8 cellular contexts compared by ENCODE assay signal in the genomic region with DNA sequence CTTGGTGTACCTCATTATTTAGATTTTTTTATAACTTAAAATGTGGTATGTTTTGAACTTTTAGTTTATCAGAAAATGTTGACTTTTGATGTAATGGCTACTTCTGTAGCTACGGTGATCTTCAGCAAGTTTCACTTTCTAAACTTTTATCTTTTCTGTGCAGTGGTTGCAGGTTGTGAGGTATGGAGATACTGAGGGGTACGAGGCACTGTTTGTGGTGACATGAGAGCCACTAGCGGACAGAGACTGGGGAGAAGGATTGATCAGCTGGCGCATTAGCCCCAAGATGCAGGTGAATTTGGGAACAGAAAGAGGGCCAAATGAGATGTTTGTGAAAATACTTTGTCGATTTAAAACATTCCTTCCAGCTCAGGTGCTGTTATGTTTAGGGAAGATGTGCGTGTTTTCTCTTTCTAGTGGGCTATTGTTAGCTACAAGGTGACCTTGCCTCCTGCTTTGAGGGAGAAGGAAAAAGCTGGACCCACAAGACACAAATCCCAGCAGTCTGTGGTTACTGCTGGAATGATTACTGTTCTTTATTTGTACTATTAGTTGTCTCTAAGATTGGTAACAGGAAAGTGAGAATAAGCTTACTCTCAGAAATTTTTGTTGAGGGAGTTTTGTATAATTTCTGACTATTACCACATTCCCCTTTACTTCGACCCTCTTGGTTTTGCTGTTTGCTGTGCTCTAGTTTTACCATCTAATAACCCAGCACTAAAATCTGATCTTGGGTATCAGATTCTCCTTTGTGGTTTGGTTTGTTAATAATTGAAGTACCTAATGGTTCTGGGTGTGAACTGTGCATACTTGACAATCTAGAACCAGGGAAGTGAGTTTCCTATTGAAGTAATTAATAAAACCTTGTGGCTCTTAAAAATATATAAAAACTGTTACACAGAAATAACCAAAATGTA.
DNase-seq lines count a peak whose midpoint lies in the region; ATAC-seq and TF ChIP-seq lines count a peak whose summit lies in the region.

No MANE protein-coding gene starts in this region.

- H3K27me3 Mint-ChIP-seq in WTC11 (ENCODE audit: low read depth) (no peaks in the 10 kb centered on the region), natural killer cell (ENCODE audit: low read depth in 2 of 2) (no peaks in the 10 kb centered on the region)

- no peak for DNase-seq in WTC11 (ENCODE audit: low spot score)
- DNase-seq in natural killer cell = no peak
- no peak for DNase-seq in SHP77 (lab: John Stamatoyannopoulos, UW)
- no peak for DNase-seq in activated effector memory CD4-positive, alpha-beta T cell treated with Interleukin-2 at 50 U/mL for 16 hours
- DNase-seq in inferior parietal cortex (ENCODE audit: extremely low spot score) = no peak
- no peak for DNase-seq in COLO668 (lab: John Stamatoyannopoulos, UW; ENCODE audit: unreplicated experiment)

- intact Hi-C loops in natural killer cell (cut with micrococcal nuclease) = loop anchor here (10.0 kb wide), 1 partner anchor 472 kb away; no protein-coding TSS in a partner anchor

- H3K4me1 Mint-ChIP-seq in WTC11 = peaks cover 22% of the 10 kb centered on the region
- peaks cover 65 to 77% of the 10 kb centered on the region in 2 donors for H3K4me1 Mint-ChIP-seq in natural killer cell

- H3K9me3 Mint-ChIP-seq in WTC11 = no peaks in the 10 kb centered on the region
- no peaks in the 10 kb centered on the region for H3K9me3 Mint-ChIP-seq in natural killer cell

- H3K4me3 Mint-ChIP-seq in WTC11 = no peak overlapping the region
- peak overlapping the region; percentile 89 for H3K4me3 Mint-ChIP-seq in natural killer cell

- CTCF ChIA-PET in WTC11 (lab: Charles Lee) = interaction anchor here (1.2 kb wide), 1 partner anchor 84 kb away, joined by 3 read pairs; no protein-coding TSS in a partner anchor

- POLR2A ChIA-PET in WTC11 (lab: Charles Lee) = no interaction called here

- H3K36me3 Mint-ChIP-seq in WTC11 = no peaks in the 10 kb centered on the region
- H3K36me3 Mint-ChIP-seq in natural killer cell = no peaks in the 10 kb centered on the region

- H3K27ac Mint-ChIP-seq in WTC11 (peak overlapping the region; percentile 33), natural killer cell (peak overlapping the region; percentile 91 to 98)

- TF ChIP-seq CTCF in WTC11 (IDR thresholded peaks at IDR 0.05) = no peak
- TF ChIP-seq CTCF in natural killer cell (IDR thresholded peaks at IDR 0.05) = no peak

- ATAC-seq in GM18861 (IDR thresholded peaks at IDR 0.05; ENCODE audit: unreplicated experiment) (peak; percentile 56), HG02623 (IDR thresholded peaks at IDR 0.05; ENCODE audit: unreplicated experiment) (peak; percentile 46), WTC11 (no peak), natural killer cell (peak; percentile 29 to 55 (median 53))

TF ChIP-seq in WTC11, 78 proteins besides CTCF, POLR2A, EP300 and RAD21:
- TF ChIP-seq EMX1 (CRISPR knock-in tag; IDR thresholded peaks at IDR 0.05) (no peak), ZNF232 (CRISPR knock-in tag; IDR thresholded peaks at IDR 0.05) (no peak)
